8 cellular contexts compared by ENCODE assay signal in the genomic region with DNA sequence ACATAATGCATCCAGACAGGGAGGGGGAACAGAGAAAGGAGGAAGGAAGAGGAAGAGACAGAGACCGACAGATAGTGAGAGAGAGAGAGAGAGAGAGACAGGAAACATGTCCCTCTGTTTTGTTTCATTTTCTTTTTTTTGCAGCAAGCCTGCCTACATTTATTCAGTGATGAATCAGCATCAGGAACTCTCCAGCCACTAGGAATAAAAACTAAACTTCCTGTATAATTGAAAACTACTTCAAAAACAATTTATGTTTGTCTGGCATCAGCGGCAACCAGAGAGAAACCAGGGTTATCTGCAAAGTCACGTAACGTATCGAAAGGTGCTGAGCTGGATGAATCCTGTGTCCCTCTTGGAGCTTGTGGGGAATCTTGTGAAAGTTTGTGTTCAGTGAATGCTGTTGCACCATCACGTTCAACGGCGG.
DNase-seq lines count a peak whose midpoint lies in the region; ATAC-seq and FAIRE-seq lines count a peak whose summit lies in the region.

No MANE protein-coding gene starts in this region.

- POLR2A ChIA-PET in activated CD8-positive, alpha-beta T cell treated with anti-CD3 and anti-CD28 coated beads, Interleukin-2, amount 10 ng/mL, durations not matched to agents 7 days and 5 days (lab: Charles Lee), result no interaction called here

- peaks cover 14% of the 10 kb centered on the region for H3K4me1 Mint-ChIP-seq in activated CD8-positive, alpha-beta T cell treated with anti-CD3 and anti-CD28 coated beads, Interleukin-2, amount 10 ng/mL, durations not matched to agents 7 days and 5 days (ENCODE audit: low read depth)

- DNase-seq in GM18507 (ENCODE audit: extremely low spot score, insufficient read length, low read depth), result no peak
- DNase-seq in activated CD8-positive, alpha-beta T cell treated with anti-CD3 and anti-CD28 coated beads, Interleukin-2, amount 10 ng/mL, durations not matched to agents 7 days and 5 days, result no peak
- peak; percentile 5 for DNase-seq in left kidney (ENCODE audit: low read depth, low spot score)
- DNase-seq in NCI-H1694 (lab: John Stamatoyannopoulos, UW), result no peak
- DNase-seq in DMS79 treated with DMSO at 0.1 percent for 48 hours (lab: John Stamatoyannopoulos, UW), result no peak

- no peaks in the 10 kb centered on the region for H3K9me3 Mint-ChIP-seq in activated CD8-positive, alpha-beta T cell treated with anti-CD3 and anti-CD28 coated beads, Interleukin-2, amount 10 ng/mL, durations not matched to agents 7 days and 5 days (ENCODE audit: insufficient read depth)

- H3K36me3 Mint-ChIP-seq in activated CD8-positive, alpha-beta T cell treated with anti-CD3 and anti-CD28 coated beads, Interleukin-2, amount 10 ng/mL, durations not matched to agents 7 days and 5 days (ENCODE audit: low read depth), result no peaks in the 10 kb centered on the region

- H3K27ac Mint-ChIP-seq in activated CD8-positive, alpha-beta T cell treated with anti-CD3 and anti-CD28 coated beads, Interleukin-2, amount 10 ng/mL, durations not matched to agents 7 days and 5 days, result peak overlapping the region; percentile 82

- CTCF ChIA-PET in activated CD8-positive, alpha-beta T cell treated with anti-CD3 and anti-CD28 coated beads, Interleukin-2, amount 10 ng/mL, durations not matched to agents 7 days and 5 days (lab: Charles Lee), result interaction anchor here (0.6 kb wide), 1 partner anchor 123 kb away, joined by 3 read pairs; no protein-coding TSS in a partner anchor

- peak; percentile 46 for ATAC-seq in HG02970 (IDR thresholded peaks at IDR 0.05; ENCODE audit: low FRiP score, unreplicated experiment)
- ATAC-seq in activated CD8-positive, alpha-beta T cell treated with anti-CD3 and anti-CD28 coated beads, Interleukin-2, amount 10 ng/mL, durations not matched to agents 7 days and 5 days, result peak; percentile 72
- no peak for ATAC-seq in HG03571 (IDR thresholded peaks at IDR 0.05; ENCODE audit: unreplicated experiment)
- ATAC-seq in GM19328 (IDR thresholded peaks at IDR 0.05; ENCODE audit: unreplicated experiment), result no peak

- peak; percentile 69 for FAIRE-seq in GM18507 (lab: Jason Lieb, UNC)

- peak overlapping the region; percentile 80 for H3K4me3 Mint-ChIP-seq in activated CD8-positive, alpha-beta T cell treated with anti-CD3 and anti-CD28 coated beads, Interleukin-2, amount 10 ng/mL, durations not matched to agents 7 days and 5 days

- peaks cover 13% of the 10 kb centered on the region for H3K27me3 Mint-ChIP-seq in activated CD8-positive, alpha-beta T cell treated with anti-CD3 and anti-CD28 coated beads, Interleukin-2, amount 10 ng/mL, durations not matched to agents 7 days and 5 days (ENCODE audit: low read depth)

Comparison
In these comparisons a context has a peak if more than half of its experiments do, and no peak if none do; other contexts are left out.
1. ATAC-seq: peak in HG02970 (single experiment) and activated CD8-positive, alpha-beta T cell treated with anti-CD3 and anti-CD28 coated beads, Interleukin-2, amount 10 ng/mL, durations not matched to agents 7 days and 5 days (single experiment); none in HG03571 (single experiment) and GM19328 (single experiment).